In the genomic region with DNA sequence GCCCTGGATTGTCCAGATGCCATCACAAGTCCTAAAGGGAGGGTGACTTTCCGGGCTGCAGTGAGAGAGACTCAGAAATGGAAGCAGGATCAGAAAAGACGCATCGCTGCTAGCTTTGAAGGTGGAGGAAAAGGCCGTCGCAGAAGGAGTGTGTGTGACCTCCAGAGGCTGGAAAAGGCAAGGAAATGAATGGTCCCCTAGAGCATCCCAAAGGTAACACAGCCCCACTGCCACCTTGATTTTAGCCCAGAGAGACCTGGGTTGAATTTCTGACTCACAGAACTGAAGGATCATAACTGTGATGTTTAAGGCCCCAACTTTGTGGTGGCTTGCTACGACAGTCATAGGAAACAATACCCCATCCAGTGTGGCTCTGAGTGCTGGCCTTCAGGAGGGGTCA, we compare ENCODE assay signal across 21 cellular contexts. TPM values are rescaled to one million over a fixed set of nuclear protein-coding genes. Genes with fewer than 3 reads are reported as not detected.
DNase-seq lines count a peak whose midpoint lies in the region; ATAC-seq and TF ChIP-seq lines count a peak whose summit lies in the region.
"Had no signal": no experiment of that assay in that cellular context is flagged by ENCODE, and none has a peak within 500 bp of the region (broad histone marks: within the 10 kb centered on the region; RNA-seq: fewer than 3 reads in every experiment).

No MANE protein-coding gene starts in this region.

- H3K4me1 ChIP-seq in naive thymus-derived CD4-positive, alpha-beta T cell (ENCODE audit: control insufficient read depth in 2 of 2, insufficient read depth in 2 of 2, low read length in 2 of 2): peaks cover 36% of the 10 kb centered on the region in 2 donors
- H3K4me1 ChIP-seq in effector memory CD4-positive, alpha-beta T cell (ENCODE audit: control insufficient read depth, insufficient read depth, low read length, poor library complexity, severe bottlenecking): peaks cover 43% of the 10 kb centered on the region
- no peaks in the 10 kb centered on the region for H3K4me1 ChIP-seq in Karpas-422 (ENCODE audit: low read length)

- no peaks in the 10 kb centered on the region for H3K9me3 ChIP-seq in naive thymus-derived CD4-positive, alpha-beta T cell (ENCODE audit: control insufficient read depth in 2 of 3, low read length in 3 of 3)
- H3K9me3 ChIP-seq in effector memory CD4-positive, alpha-beta T cell (ENCODE audit: control insufficient read depth, low read length): no peaks in the 10 kb centered on the region
- no peaks in the 10 kb centered on the region for H3K9me3 ChIP-seq in Karpas-422 (ENCODE audit: low read length)

- no peaks in the 10 kb centered on the region for H4K20me1 ChIP-seq in Karpas-422 (ENCODE audit: insufficient read depth, low read depth, low read length)

- POLR2A ChIA-PET in naive thymus-derived CD4-positive, alpha-beta T cell (lab: Charles Lee): interaction anchor here (1.2 kb wide), 1 partner anchor 9 kb away, joined by 4 read pairs; no protein-coding TSS in a partner anchor

- no peak overlapping the region for H2AFZ ChIP-seq in Karpas-422 (ENCODE audit: low read length)
- H2AFZ ChIP-seq: GM23248 had no signal

- no peaks in the 10 kb centered on the region for H3K9me2 ChIP-seq in Karpas-422 (replicated peaks; ENCODE audit: insufficient read depth, low read length)

- no peak for ATAC-seq in naive thymus-derived CD4-positive, alpha-beta T cell
- ATAC-seq: CD8-positive, alpha-beta T cell; GM12878; Right ventricle myocardium inferior had no signal

- TF ChIP-seq CTCF in HFFc6 (IDR thresholded peaks at IDR 0.05) (no peak), chondrocyte (IDR thresholded peaks at IDR 0.05) (no peak)

- H3K4me3 Mint-ChIP-seq in HFFc6: no peak overlapping the region
- no peak overlapping the region for H3K4me3 Mint-ChIP-seq in chondrocyte (ENCODE audit: unreplicated experiment)
- H3K4me3 Mint-ChIP-seq in naive thymus-derived CD4-positive, alpha-beta T cell: no peak overlapping the region
- H3K4me3 Mint-ChIP-seq: B cell; CD8-positive, alpha-beta T cell; IgD-negative memory B cell had no signal

- peak; percentile 27 for DNase-seq in DMS53 (lab: John Stamatoyannopoulos, UW)
- no peak for DNase-seq in DMS53 treated with DMSO at 0.1 percent for 48 hours (lab: John Stamatoyannopoulos, UW; ENCODE audit: unreplicated experiment)
- DNase-seq in HFFc6: no peak
- no peak for DNase-seq in chondrocyte (ENCODE audit: low spot score)
- DNase-seq in naive thymus-derived CD4-positive, alpha-beta T cell: no peak
- DNase-seq in substantia nigra (lab: John Stamatoyannopoulos, UW): no peak
- DNase-seq in effector memory CD4-positive, alpha-beta T cell: no peak
- DNase-seq in Karpas-422: no peak
- DNase-seq: GDM1, GM23248, MV-4-11, NCI-H1417 treated with DMSO at 0.1 percent for 48 hours, NCI-H2029, NCI-H510A, NCI-H774 had no signal

- no peaks in the 10 kb centered on the region for H3K27me3 ChIP-seq in naive thymus-derived CD4-positive, alpha-beta T cell (ENCODE audit: control insufficient read depth in 2 of 2, insufficient read depth in 2 of 2, low read length in 2 of 2)
- H3K27me3 ChIP-seq in effector memory CD4-positive, alpha-beta T cell (replicated peaks; ENCODE audit: control insufficient read depth, insufficient read depth, low read length, poor library complexity, severe bottlenecking): no peaks in the 10 kb centered on the region
- no peaks in the 10 kb centered on the region for H3K27me3 ChIP-seq in Karpas-422 (ENCODE audit: low read length)

- no peak overlapping the region for H3K9ac ChIP-seq in Karpas-422 (ENCODE audit: low read length)
- H3K9ac ChIP-seq: GM23248 had no signal

- intact Hi-C loops in naive thymus-derived CD4-positive, alpha-beta T cell (cut with micrococcal nuclease): no loop called here

- H3K27ac Mint-ChIP-seq in HFFc6 (peak overlapping the region; percentile 25; the same call in 1 of the 2 replicates), chondrocyte (ENCODE audit: unreplicated experiment) (peak overlapping the region; percentile 17)
- H3K27ac Mint-ChIP-seq in naive thymus-derived CD4-positive, alpha-beta T cell: peak overlapping the region in 5 of 9 donors; percentile 12 to 82 (median 48)
- H3K27ac Mint-ChIP-seq: B cell; CD8-positive, alpha-beta T cell had no signal

- no peak overlapping the region for H3K27ac ChIP-seq in naive thymus-derived CD4-positive, alpha-beta T cell (ENCODE audit: low read depth, low read length)
- no peak overlapping the region for H3K27ac ChIP-seq in substantia nigra (ENCODE audit: low read depth, low read length, poor library complexity, severe bottlenecking)
- no peak overlapping the region for H3K27ac ChIP-seq in effector memory CD4-positive, alpha-beta T cell (ENCODE audit: insufficient read depth, low read length, poor library complexity, severe bottlenecking)
- no peak overlapping the region for H3K27ac ChIP-seq in Karpas-422 (ENCODE audit: low read length)
- H3K27ac ChIP-seq: 22Rv1, GM23248 had no signal

- no peak overlapping the region for H3K4me3 ChIP-seq in naive thymus-derived CD4-positive, alpha-beta T cell (ENCODE audit: low read length)
- H3K4me3 ChIP-seq in effector memory CD4-positive, alpha-beta T cell (ENCODE audit: insufficient read depth, low read depth, low read length, poor library complexity, severe bottlenecking): no peak overlapping the region
- no peak overlapping the region for H3K4me3 ChIP-seq in Karpas-422 (ENCODE audit: low read length)
- H3K4me3 ChIP-seq: GM12878, GM23248 had no signal

- CTCF ChIA-PET in naive thymus-derived CD4-positive, alpha-beta T cell (lab: Charles Lee): no interaction called here

- H3K36me3 ChIP-seq in naive thymus-derived CD4-positive, alpha-beta T cell (ENCODE audit: control insufficient read depth in 2 of 3, insufficient read depth in 3 of 3, low read length in 3 of 3): no peaks in the 10 kb centered on the region
- H3K36me3 ChIP-seq in effector memory CD4-positive, alpha-beta T cell (ENCODE audit: control insufficient read depth, insufficient read depth, low read length): no peaks in the 10 kb centered on the region
- no peaks in the 10 kb centered on the region for H3K36me3 ChIP-seq in Karpas-422 (ENCODE audit: insufficient read depth, low read length)

- H3K4me1 Mint-ChIP-seq in HFFc6 (ENCODE audit: low read depth) (peaks cover 44% of the 10 kb centered on the region), chondrocyte (ENCODE audit: low read depth) (peaks cover 26% of the 10 kb centered on the region)
- peaks cover 37 to 73% (median 71%) of the 10 kb centered on the region in 7 donors for H3K4me1 Mint-ChIP-seq in naive thymus-derived CD4-positive, alpha-beta T cell

- H3K4me2 ChIP-seq in Karpas-422 (ENCODE audit: low read depth, low read length, poor library complexity, severe bottlenecking): no peak overlapping the region

- no peaks in the 10 kb centered on the region for H3K9me3 Mint-ChIP-seq in HFFc6
- peaks cover 3% of the 10 kb centered on the region for H3K9me3 Mint-ChIP-seq in chondrocyte (ENCODE audit: low read depth)
- H3K9me3 Mint-ChIP-seq in naive thymus-derived CD4-positive, alpha-beta T cell: peaks cover 0 to 6% (median 0%) of the 10 kb centered on the region in 11 donors
- H3K9me3 Mint-ChIP-seq: CD8-positive, alpha-beta T cell had no signal

- H3K27me3 Mint-ChIP-seq in HFFc6 (ENCODE audit: insufficient read depth) (peaks cover 7% of the 10 kb centered on the region), chondrocyte (ENCODE audit: low read depth) (no peaks in the 10 kb centered on the region)
- no peaks in the 10 kb centered on the region for H3K27me3 Mint-ChIP-seq in naive thymus-derived CD4-positive, alpha-beta T cell
- H3K27me3 Mint-ChIP-seq: B cell had no signal

- H3K36me3 Mint-ChIP-seq in HFFc6 (ENCODE audit: low read depth) (no peaks in the 10 kb centered on the region), chondrocyte (ENCODE audit: low read depth) (no peaks in the 10 kb centered on the region)
- H3K36me3 Mint-ChIP-seq in naive thymus-derived CD4-positive, alpha-beta T cell: peaks cover 0 to 23% (median 0%) of the 10 kb centered on the region in 5 donors
- H3K36me3 Mint-ChIP-seq: CD8-positive, alpha-beta T cell had no signal

- no peaks in the 10 kb centered on the region for H3K79me2 ChIP-seq in Karpas-422 (ENCODE audit: low read length)

RNA-seq across cellular contexts. Expression of a gene that starts 8.6 kb away (rescaled TPM):
- total RNA-seq in HFFc6 (2021; fragmentation: NEBNext Ultra II Directional; extraction: Animal tissue kit (Norgen Biotek cat#: 25700)): 10 to 100 TPM; 18.6 to 20.2 (median 19.8) TPM
- 28.6 to 55.5 TPM (median 55.2 TPM) in 3 replicates for total RNA-seq in chondrocyte
- 100 to 1,000 TPM in 4 of 5 experiments, 10 to 100 TPM in 1; 75.3 to 134 (median 109) TPM for total RNA-seq in naive thymus-derived CD4-positive, alpha-beta T cell
- polyA plus RNA-seq in naive thymus-derived CD4-positive, alpha-beta T cell: 10 to 100 TPM; 30.8 to 73.0 TPM
- 0.30 and 4.1 TPM in 2 replicates for total RNA-seq in Karpas-422 (2014; rRNA removed; shearing (Covaris generic); ENCODE audit: low replicate concordance)
